Comparison of ENCODE assay signal across 21 cellular contexts in genomic region chr6:75848274-75848673, GRCh38.
"Had no signal": no experiment of that assay in that cellular context is flagged by ENCODE, and none has a peak within 500 bp of the region (broad histone marks: within the 10 kb centered on the region; RNA-seq: fewer than 3 reads in every experiment).

No MANE protein-coding gene starts in this region.

- ATAC-seq: left colon; lower lobe of right lung; naive thymus-derived CD8-positive, alpha-beta T cell; right lobe of liver; stimulated activated memory B cell treated with anti-CD40 and anti-IgM and Interleukin-4, amounts not matched to agents 10 μg/mL and 1 μg/mL and 100 μg/mL, for 72 hours; stimulated activated naive CD8-positive, alpha-beta T cell treated with anti-CD3 and anti-CD28 coated beads, Interleukin-15, amount 100 ng/mL, for 72 hours had no signal

- H3K4me1 ChIP-seq: right atrium auricular region, right lobe of liver, uterus had no signal

- DNase-seq: kidney; left colon; left lung; lower lobe of right lung; mammary epithelial cell; mesenchymal stem cell; naive thymus-derived CD8-positive, alpha-beta T cell; nucleus accumbens; right lobe of liver; stimulated activated CD4-positive, alpha-beta T cell treated with anti-CD3 and anti-CD28 coated beads, Interleukin-1b, Interleukin-23, amount 100 ng/mL, for 48 hours; stimulated activated CD4-positive, alpha-beta T cell treated with anti-CD3 and anti-CD28 coated beads, Interleukin-2, amount 100 ng/mL, for 48 hours; stimulated activated CD4-positive, alpha-beta T cell treated with anti-CD3 and anti-CD28 coated beads, Interleukin-4, amount 100 ng/mL, for 4 hours; stimulated activated CD8-positive, alpha-beta memory T cell treated with anti-CD3 and anti-CD28 coated beads, Interleukin-4, amount 100 ng/mL, for 48 hours; stimulated activated naive CD4-positive, alpha-beta T cell treated with Interleukin-2 at 50 U/mL for 16 hours; stimulated activated naive CD8-positive, alpha-beta T cell treated with anti-CD3 and anti-CD28 coated beads, Interleukin-15, amount 100 ng/mL, for 72 hours; substantia nigra; uterus had no signal

- H3K36me3 ChIP-seq: left lung, lower lobe of right lung, right atrium auricular region, right lobe of liver, tibial nerve, uterus had no signal

- H3K27me3 ChIP-seq: left lung, right atrium auricular region, right lobe of liver, tibial nerve, uterus had no signal

- H3K27ac ChIP-seq: left lung, lower lobe of right lung, right atrium auricular region, right lobe of liver, tibial nerve, uterus had no signal

- H3K4me3 ChIP-seq: left lung, lower lobe of right lung, right atrium auricular region, right lobe of liver, smooth muscle cell, tibial nerve, uterus had no signal

- H3K9me3 ChIP-seq: left lung, lower lobe of right lung, right atrium auricular region, right lobe of liver, tibial nerve, uterus had no signal
